Comparison of ENCODE assay signal across 1 cellular context in genomic region chr1:43842099-43842498, GRCh38.
TF ChIP-seq lines count a peak whose summit lies in the region.

No MANE protein-coding gene starts in this region.

TF ChIP-seq in K562, 482 proteins besides CTCF, POLR2A, EP300 and RAD21 (continued from another document):
- TF ChIP-seq HES1 (IDR thresholded peaks at IDR 0.05; ENCODE audit: low read depth) = no peak
- no peak for TF ChIP-seq ATF2 (CRISPR knock-in tag; IDR thresholded peaks at IDR 0.05)
TF ChIP-seq in K562: peak in this region for 1.
